19 cellular contexts compared by ENCODE assay signal in genomic region chrX:65837875-65838549, GRCh38.
DNase-seq lines count a peak whose midpoint lies in the region; ATAC-seq and TF ChIP-seq lines count a peak whose summit lies in the region.
"Had no signal": no experiment of that assay in that cellular context is flagged by ENCODE, and none has a peak within 500 bp of the region (broad histone marks: within the 10 kb centered on the region; RNA-seq: fewer than 3 reads in every experiment).

No MANE protein-coding gene starts in this region.

- POLR2A ChIA-PET in CD8-positive, alpha-beta memory T cell (lab: Charles Lee), result no interaction called here

- no peaks in the 10 kb centered on the region for H3K27me3 ChIP-seq in esophagus muscularis mucosa
- no peaks in the 10 kb centered on the region for H3K27me3 ChIP-seq in CD8-positive, alpha-beta memory T cell (ENCODE audit: insufficient read depth, low read length, poor library complexity, severe bottlenecking)

- no peaks in the 10 kb centered on the region for H3K36me3 Mint-ChIP-seq in CD8-positive, alpha-beta memory T cell
- H3K36me3 Mint-ChIP-seq: T-cell had no signal

- intact Hi-C loops in esophagus muscularis mucosa (cut with DNase I), result no loop called here

- ATAC-seq in GM19395 (IDR thresholded peaks at IDR 0.05; ENCODE audit: unreplicated experiment), result no peak
- ATAC-seq: GM12878, T-cell had no signal

- H3K27ac Mint-ChIP-seq in CD8-positive, alpha-beta memory T cell, result no peak overlapping the region
- H3K27ac Mint-ChIP-seq: T-cell had no signal

- TF ChIP-seq CTCF in C4-2B (conservative IDR thresholded peaks at IDR 0.05) (no peak), NB4 (IDR thresholded peaks at IDR 0.05; ENCODE audit: low read depth, low read length) (no peak), esophagus muscularis mucosa (IDR thresholded peaks at IDR 0.05) (no peak)

- peaks cover 0 to 2% (median 0%) of the 10 kb centered on the region in 5 donors for H3K9me3 Mint-ChIP-seq in CD8-positive, alpha-beta memory T cell
- H3K9me3 Mint-ChIP-seq: T-cell had no signal

- H3K4me3 ChIP-seq in NB4 (ENCODE audit: low read depth, low read length) (no peak overlapping the region), esophagus muscularis mucosa (no peak overlapping the region)
- H3K4me3 ChIP-seq in CD8-positive, alpha-beta memory T cell (ENCODE audit: low read length), result no peak overlapping the region
- H3K4me3 ChIP-seq: BLaER1 treated with 17β-estradiol and CSF1 and Interleukin-3, amounts not matched to agents 10 nM and 100 nM; GM12878; K562 had no signal

- H3K4me1 Mint-ChIP-seq in CD8-positive, alpha-beta memory T cell, result peaks cover 6 to 7% (median 7%) of the 10 kb centered on the region in 3 donors

- peaks cover 0 to 5% of the 10 kb centered on the region in 2 donors for H3K27me3 Mint-ChIP-seq in CD8-positive, alpha-beta memory T cell

- TF ChIP-seq EP300 in esophagus muscularis mucosa (IDR thresholded peaks at IDR 0.05), result no peak

- no peaks in the 10 kb centered on the region for H3K36me3 ChIP-seq in esophagus muscularis mucosa
- no peaks in the 10 kb centered on the region for H3K36me3 ChIP-seq in CD8-positive, alpha-beta memory T cell (ENCODE audit: insufficient read depth, low read length)
- H3K36me3 ChIP-seq: BLaER1 treated with 17β-estradiol and CSF1 and Interleukin-3, amounts not matched to agents 10 nM and 100 nM had no signal

- WGBS in esophagus muscularis mucosa, result 75% methylated on average over 4 of the region's 4 CpGs

- H3K4me3 Mint-ChIP-seq in CD8-positive, alpha-beta memory T cell, result no peak overlapping the region
- H3K4me3 Mint-ChIP-seq: T-cell had no signal

- CTCF ChIA-PET in CD8-positive, alpha-beta memory T cell (lab: Charles Lee), result no interaction called here

- peak overlapping the region; percentile 48 for H3K27ac ChIP-seq in C4-2B
- no peak overlapping the region for H3K27ac ChIP-seq in esophagus muscularis mucosa (replicated peaks in 1 of 4)
- H3K27ac ChIP-seq in CD8-positive, alpha-beta memory T cell (ENCODE audit: low read depth, low read length), result no peak overlapping the region
- H3K27ac ChIP-seq: BLaER1 treated with 17β-estradiol and CSF1 and Interleukin-3, amounts not matched to agents 10 nM and 100 nM had no signal

- H3K9me3 ChIP-seq in esophagus muscularis mucosa, result no peaks in the 10 kb centered on the region
- H3K9me3 ChIP-seq in CD8-positive, alpha-beta memory T cell (ENCODE audit: low read length), result no peaks in the 10 kb centered on the region

- TF ChIP-seq POLR2A in NB4 (IDR thresholded peaks at IDR 0.05; ENCODE audit: extremely low read depth, insufficient read length) (no peak), esophagus muscularis mucosa (IDR thresholded peaks at IDR 0.05; ENCODE audit: low read depth) (no peak)

- no peaks in the 10 kb centered on the region for H3K4me1 ChIP-seq in esophagus muscularis mucosa
- H3K4me1 ChIP-seq in CD8-positive, alpha-beta memory T cell (ENCODE audit: insufficient read depth, low read length), result no peaks in the 10 kb centered on the region
- H3K4me1 ChIP-seq: BLaER1 treated with 17β-estradiol and CSF1 and Interleukin-3, amounts not matched to agents 10 nM and 100 nM had no signal

- peak; percentile 35 for DNase-seq in GDM1 (lab: John Stamatoyannopoulos, UW)
- peak; percentile 20 for DNase-seq in NB4 (ENCODE audit: low read depth)
- DNase-seq in esophagus muscularis mucosa (ENCODE audit: extremely low spot score), result peak; percentile 31
- no peak for DNase-seq in GOT3 (lab: John Stamatoyannopoulos, UW)
- DNase-seq in CD8-positive, alpha-beta memory T cell, result no peak
- DNase-seq: DMS 273 treated with DMSO at 0.1 percent for 48 hours, NCI-H1092, NCI-H146, NCI-H2081, NCI-H2171 treated with DMSO at 0.1 percent for 48 hours, NCI-H446 treated with DMSO at 0.1 percent for 48 hours, NCI-H69, Right ventricle myocardium superior, T-cell had no signal

Comparison
In these comparisons a context has a peak if more than half of its experiments do, and no peak if none do; other contexts are left out.
1. DNase-seq: peak in GDM1 (single experiment), NB4 (single experiment) and esophagus muscularis mucosa (single experiment); none in GOT3 (single experiment) and CD8-positive, alpha-beta memory T cell (0 of 5).